ENCODE assay signal across 16 cellular contexts in genomic region chr4:38600575-38600974, GRCh38.
DNase-seq lines count a peak whose midpoint lies in the region; FAIRE-seq and TF ChIP-seq lines count a peak whose summit lies in the region.
"Had no signal": no experiment of that assay in that cellular context is flagged by ENCODE, and none has a peak within 500 bp of the region (broad histone marks: within the 10 kb centered on the region; RNA-seq: fewer than 3 reads in every experiment).

No MANE protein-coding gene starts in this region.

- TF ChIP-seq CTCF in smooth muscle cell (IDR thresholded peaks at IDR 0.05; ENCODE audit: borderline replicate concordance, insufficient read depth, poor library complexity, severe bottlenecking): no peak

- H4K20me1 ChIP-seq in smooth muscle cell (ENCODE audit: low read depth): no peaks in the 10 kb centered on the region

- H3F3A ChIP-seq in smooth muscle cell (ENCODE audit: low read depth): no peaks in the 10 kb centered on the region

- no peak overlapping the region for H3K4me2 ChIP-seq in smooth muscle cell
- H3K4me2 ChIP-seq: hepatocyte had no signal

- no peaks in the 10 kb centered on the region for H3K4me1 ChIP-seq in small intestine (ENCODE audit: control insufficient read depth in 2 of 2, insufficient read depth in 1 of 2, low read depth in 1 of 2, low read length in 1 of 2)
- H3K4me1 ChIP-seq in smooth muscle cell (ENCODE audit: low read depth): peaks cover 7% of the 10 kb centered on the region
- H3K4me1 ChIP-seq: tibial artery had no signal

- H3K4me3 ChIP-seq in small intestine (ENCODE audit: low read depth in 1 of 2, low read length in 2 of 2) (no peak overlapping the region), smooth muscle cell (no peak overlapping the region)
- H3K4me3 ChIP-seq: cardiac muscle cell, GM23248, hepatocyte, tibial artery had no signal

- no peak overlapping the region for H2AFZ ChIP-seq in smooth muscle cell (ENCODE audit: low read depth)
- H2AFZ ChIP-seq: GM23248, hepatocyte had no signal

- peak; percentile 1 for DNase-seq in DMS 273 (lab: John Stamatoyannopoulos, UW; ENCODE audit: unreplicated experiment)
- DNase-seq in DMS 273 treated with DMSO at 0.1 percent for 48 hours (lab: John Stamatoyannopoulos, UW): no peak
- peak; percentile 1 for DNase-seq in NCI-H748 treated with DMSO at 0.1 percent for 48 hours (lab: John Stamatoyannopoulos, UW)
- no peak for DNase-seq in epithelial cell of prostate (ENCODE audit: low read depth, low spot score)
- peak; percentile 57 for DNase-seq in small intestine
- DNase-seq in HuH-7.5 (ENCODE audit: low spot score): no peak
- no peak for DNase-seq in stimulated activated CD4-positive, alpha-beta T cell treated with anti-CD3 and anti-CD28 coated beads, Interleukin-4, amount 100 ng/mL, for 24 hours
- DNase-seq in smooth muscle cell (lab: John Stamatoyannopoulos, UW; ENCODE audit: unreplicated experiment): no peak
- DNase-seq: activated naive CD8-positive, alpha-beta T cell treated with anti-CD3 and anti-CD28 coated beads, Interleukin-2, amount 50 U/mL, for 24 hours; effector CD8-positive, alpha-beta T cell; Kasumi-1; NCI-H524 had no signal

- H3K27me3 ChIP-seq in small intestine (ENCODE audit: control insufficient read depth in 2 of 2, insufficient read depth in 2 of 2, low read length in 2 of 2) (no peaks in the 10 kb centered on the region), smooth muscle cell (ENCODE audit: low read depth) (no peaks in the 10 kb centered on the region)
- H3K27me3 ChIP-seq: cardiac muscle cell, hepatocyte, tibial artery had no signal

- H3K36me3 ChIP-seq in small intestine (ENCODE audit: control insufficient read depth in 2 of 2, insufficient read depth in 2 of 2, low read length in 2 of 2): no peaks in the 10 kb centered on the region
- no peaks in the 10 kb centered on the region for H3K36me3 ChIP-seq in smooth muscle cell (ENCODE audit: low read depth)
- H3K36me3 ChIP-seq: cardiac muscle cell, tibial artery had no signal

- no peaks in the 10 kb centered on the region for H3K79me2 ChIP-seq in smooth muscle cell (ENCODE audit: low read depth)
- H3K79me2 ChIP-seq: hepatocyte had no signal

- H3K27ac ChIP-seq in epithelial cell of prostate (peak overlapping the region; percentile 42), small intestine (ENCODE audit: low read depth in 1 of 2, low read length in 1 of 2) (no peak overlapping the region), smooth muscle cell (ENCODE audit: low read depth) (no peak overlapping the region)
- H3K27ac ChIP-seq: cardiac muscle cell, GM23248, hepatocyte, tibial artery had no signal

- H3K9ac ChIP-seq in smooth muscle cell (ENCODE audit: low read depth): no peak overlapping the region
- H3K9ac ChIP-seq: GM23248 had no signal

- WGBS in small intestine, 3 donors: 71 to 81% (median 78%) methylated on average over 4 of the region's 4 CpGs
- WGBS in smooth muscle cell (ENCODE audit: low lambda C conversion rate): 89% methylated on average over 4 of the region's 4 CpGs

- FAIRE-seq in small intestine (lab: Jason Lieb, UNC): no peak

- H3K9me3 ChIP-seq in small intestine (ENCODE audit: control insufficient read depth, low read depth) (no peaks in the 10 kb centered on the region), smooth muscle cell (replicated peaks; ENCODE audit: low read depth) (no peaks in the 10 kb centered on the region)
- H3K9me3 ChIP-seq: tibial artery had no signal

Comparison
In these comparisons a context has a peak if more than half of its experiments do, and no peak if none do; other contexts are left out.
1. DNase-seq: peak in DMS 273 (single experiment), NCI-H748 treated with DMSO at 0.1 percent for 48 hours (single experiment) and small intestine (single experiment); none in DMS 273 treated with DMSO at 0.1 percent for 48 hours (single experiment), epithelial cell of prostate (single experiment), HuH-7.5 (single experiment), stimulated activated CD4-positive, alpha-beta T cell treated with anti-CD3 and anti-CD28 coated beads, Interleukin-4, amount 100 ng/mL, for 24 hours (single experiment) and smooth muscle cell (single experiment).